8 cellular contexts compared by ENCODE assay signal in the genomic region with DNA sequence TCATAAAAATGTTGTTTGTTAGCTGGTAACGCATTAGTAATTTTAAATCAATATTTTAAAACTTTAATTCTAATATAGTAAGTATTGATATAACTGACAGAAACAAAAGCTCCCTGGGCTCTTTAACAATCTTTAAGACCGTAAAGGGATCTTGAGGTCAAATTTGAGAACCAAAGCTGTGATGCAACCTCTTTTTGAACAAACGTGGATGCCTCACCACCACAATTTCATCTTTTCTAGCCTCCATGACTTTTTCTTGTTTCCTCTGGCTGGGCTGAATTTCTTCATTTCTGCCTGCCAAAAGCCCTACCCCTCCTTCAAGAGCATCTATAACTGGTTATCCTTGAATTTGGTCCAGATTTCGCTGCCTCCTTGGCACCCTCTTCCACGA. TPM values are rescaled to one million over a fixed set of nuclear protein-coding genes. Genes with fewer than 3 reads are reported as not detected.
DNase-seq lines count a peak whose midpoint lies in the region; ATAC-seq and TF ChIP-seq lines count a peak whose summit lies in the region.

No MANE protein-coding gene starts in this region.

- H3K4me3 ChIP-seq in HL-60 (replicated peaks; ENCODE audit: insufficient read depth, low read length): peak overlapping the region; percentile 47
- peak overlapping the region; percentile 65 for H3K4me3 ChIP-seq in WI38 (ENCODE audit: low read depth, low read length)
- H3K4me3 ChIP-seq in right cardiac atrium (ENCODE audit: low read length): peak overlapping the region; percentile 77

- DNase-seq in HL-60 (ENCODE audit: low read depth in 1 of 2, low spot score in 1 of 2): peak; percentile 51 to 64
- no peak for DNase-seq in right cardiac atrium
- DNase-seq in stimulated activated effector memory CD8-positive, alpha-beta T cell treated with anti-CD3 and anti-CD28 coated beads, Interleukin-12 subunit alpha, Interleukin-12 subunit beta, amount 100 ng/mL, for 72 hours (ENCODE audit: low spot score in 2 of 2): no peak
- no peak for DNase-seq in UCSD-AML1 (lab: John Stamatoyannopoulos, UW; ENCODE audit: unreplicated experiment)
- DNase-seq in NCI-H146 treated with DMSO at 0.1 percent for 48 hours (lab: John Stamatoyannopoulos, UW; ENCODE audit: unreplicated experiment): no peak
- no peak for DNase-seq in DMS114 treated with DMSO at 0.1 percent for 48 hours (lab: John Stamatoyannopoulos, UW; ENCODE audit: unreplicated experiment)

- intact Hi-C loops in right cardiac atrium (cut with DNase I): no loop called here

- H3K27me3 ChIP-seq in HL-60 (ENCODE audit: insufficient read depth, poor library complexity, severe bottlenecking) (no peaks in the 10 kb centered on the region), right cardiac atrium (ENCODE audit: control insufficient read depth, insufficient read depth) (no peaks in the 10 kb centered on the region)

- H3K27ac ChIP-seq in HL-60 (replicated peaks) (peak overlapping the region; percentile 95), right cardiac atrium (ENCODE audit: low read length) (peak overlapping the region; percentile 96)

- H3K36me3 Mint-ChIP-seq in stimulated activated effector memory CD8-positive, alpha-beta T cell treated with anti-CD3 and anti-CD28 coated beads, Interleukin-12 subunit alpha, Interleukin-12 subunit beta, amount 100 ng/mL, for 72 hours: peaks cover 17% of the 10 kb centered on the region

- H3K4me1 Mint-ChIP-seq in stimulated activated effector memory CD8-positive, alpha-beta T cell treated with anti-CD3 and anti-CD28 coated beads, Interleukin-12 subunit alpha, Interleukin-12 subunit beta, amount 100 ng/mL, for 72 hours: peaks cover 49% of the 10 kb centered on the region

- no peaks in the 10 kb centered on the region for H3K9me3 ChIP-seq in right cardiac atrium (ENCODE audit: control insufficient read depth, low read length)

- ATAC-seq in right cardiac atrium (no peak), GM21786 (IDR thresholded peaks at IDR 0.05; ENCODE audit: unreplicated experiment) (no peak)
- no peak for ATAC-seq in stimulated activated effector memory CD8-positive, alpha-beta T cell treated with anti-CD3 and anti-CD28 coated beads, Interleukin-12 subunit alpha, Interleukin-12 subunit beta, amount 100 ng/mL, for 72 hours

- H3K4me3 Mint-ChIP-seq in stimulated activated effector memory CD8-positive, alpha-beta T cell treated with anti-CD3 and anti-CD28 coated beads, Interleukin-12 subunit alpha, Interleukin-12 subunit beta, amount 100 ng/mL, for 72 hours: peak overlapping the region; percentile 84

- peak overlapping the region; percentile 95 for H3K27ac Mint-ChIP-seq in stimulated activated effector memory CD8-positive, alpha-beta T cell treated with anti-CD3 and anti-CD28 coated beads, Interleukin-12 subunit alpha, Interleukin-12 subunit beta, amount 100 ng/mL, for 72 hours

- no peaks in the 10 kb centered on the region for H3K9me3 Mint-ChIP-seq in stimulated activated effector memory CD8-positive, alpha-beta T cell treated with anti-CD3 and anti-CD28 coated beads, Interleukin-12 subunit alpha, Interleukin-12 subunit beta, amount 100 ng/mL, for 72 hours

- peaks cover 3% of the 10 kb centered on the region for H3K4me1 ChIP-seq in right cardiac atrium (ENCODE audit: control insufficient read depth, insufficient read depth, low read length)

- 43% methylated on average over 5 of the region's 5 CpGs for WGBS in right cardiac atrium

- TF ChIP-seq CTCF in HL-60 (IDR thresholded peaks at IDR 0.05; ENCODE audit: insufficient read depth, low read length) (no peak), WI38 (IDR thresholded peaks at IDR 0.05; ENCODE audit: low read depth, low read length) (no peak)

RNA-seq across cellular contexts. Expression of gene POLE4, which starts 0.6 kb away (rescaled TPM):
- 10 to 100 TPM; 31.5 to 42.6 (median 37.2) TPM for total RNA-seq in right cardiac atrium
- polyA plus RNA-seq in right cardiac atrium: 30.7 TPM

Comparison
In these comparisons a context has a peak if more than half of its experiments do, and no peak if none do; other contexts are left out.
1. DNase-seq: peak in HL-60 (2 of 2); none in right cardiac atrium (0 of 3), stimulated activated effector memory CD8-positive, alpha-beta T cell treated with anti-CD3 and anti-CD28 coated beads, Interleukin-12 subunit alpha, Interleukin-12 subunit beta, amount 100 ng/mL, for 72 hours (0 of 2), UCSD-AML1 (single experiment), NCI-H146 treated with DMSO at 0.1 percent for 48 hours (single experiment) and DMS114 treated with DMSO at 0.1 percent for 48 hours (single experiment).
2. Peak in every context shown above with its lines, with median percentiles within 50 percentile points of each other: H3K4me3 ChIP-seq.